ENCODE assay signal across 9 cellular contexts in genomic region chr12:57175428-57176138, GRCh38. TPM values are rescaled to one million over a fixed set of nuclear protein-coding genes. Genes with fewer than 3 reads are reported as not detected.
DNase-seq lines count a peak whose midpoint lies in the region; ATAC-seq and TF ChIP-seq lines count a peak whose summit lies in the region.
"Had no signal": no experiment of that assay in that cellular context is flagged by ENCODE, and none has a peak within 500 bp of the region (broad histone marks: within the 10 kb centered on the region; RNA-seq: fewer than 3 reads in every experiment).

No MANE protein-coding gene starts in this region.

- no peaks in the 10 kb centered on the region for H3K4me1 ChIP-seq in Caco-2

- H3K27ac Mint-ChIP-seq in Caco-2 (ENCODE audit: unreplicated experiment), result no peak overlapping the region

- intact Hi-C loops in Caco-2 (cut with micrococcal nuclease; ENCODE audit: unreplicated experiment) (loop anchor here (2.0 kb wide), 1 partner anchor 61 kb away; a partner anchor contains a TSS), left ventricle myocardium superior (cut with micrococcal nuclease) (no loop called here)

- no peak overlapping the region for H3K4me3 ChIP-seq in Caco-2 (ENCODE audit: low read depth, low read length)
- H3K4me3 ChIP-seq in LNCaP clone FGC (ENCODE audit: low read depth, low read length), result no peak overlapping the region
- no peak overlapping the region for H3K4me3 ChIP-seq in retinal pigment epithelial cell (ENCODE audit: low read length)

- no TSS peak for BruUV-seq in Caco-2 (replicated peaks; lab: Mats Ljungman, UMichigan)

- DNase-seq in Caco-2 (peak; percentile 55 to 75), LNCaP clone FGC (ENCODE audit: low read depth) (peak; percentile 72), RWPE1 (ENCODE audit: low spot score) (peak; percentile 95), amniotic epithelial cell (ENCODE audit: low read depth) (peak; percentile 63), left ventricle myocardium superior (peak; percentile 91), retinal pigment epithelial cell (ENCODE audit: low read depth) (no peak), epidermal melanocyte (ENCODE audit: insufficient read length, low spot score) (no peak)

- POLR2A ChIA-PET in Caco-2 (lab: Charles Lee) (no interaction called here), RWPE1 (lab: Yijun Ruan, JAX; ENCODE audit: low non-redundant PET) (interaction anchor here (0.6 to 1.9 kb wide), 4 partner anchors 48 to 65 kb away, joined by 3 to 11 read pairs (median 4); partner anchors contain the start of genes LRP1 and STAT6)

- no peaks in the 10 kb centered on the region for H3K9me3 ChIP-seq in Caco-2

- CTCF ChIA-PET in Caco-2 (lab: Charles Lee) (interaction anchor here (0.6 to 2.8 kb wide), 7 partner anchors 16 to 77 kb away, joined by 3 to 20 read pairs (median 6); partner anchors contain the start of genes LRP1 and LRP1-AS), RWPE1 (lab: Yijun Ruan, JAX) (interaction anchor here (0.6 to 3.2 kb wide), 29 partner anchors 9 to 446 kb away, joined by 3 to 37 read pairs (median 4); partner anchors contain the start of genes LRP1, LRP1-AS and STAT6)

- peak; percentile 61 to 63 for TF ChIP-seq CTCF in Caco-2 (IDR thresholded peaks at IDR 0.05; ENCODE audit: insufficient read depth in 1 of 2, low read depth in 1 of 2, low read length in 1 of 2, severe bottlenecking in 1 of 2, unreplicated experiment in 1 of 2)
- peak; percentile 95 for TF ChIP-seq CTCF in LNCaP clone FGC (IDR thresholded peaks at IDR 0.05; ENCODE audit: control insufficient read depth, extremely low read depth, insufficient read depth)
- TF ChIP-seq CTCF in RWPE1 (conservative IDR thresholded peaks at IDR 0.05; ENCODE audit: low read depth), result peak; percentile 94
- peak; percentile 86 for TF ChIP-seq CTCF in retinal pigment epithelial cell (conservative IDR thresholded peaks at IDR 0.05; ENCODE audit: low read depth, low read length)

- H3K27ac ChIP-seq in RWPE1, result peak overlapping the region; percentile 97

- H3K4me1 Mint-ChIP-seq in Caco-2 (ENCODE audit: low read depth, unreplicated experiment), result no peaks in the 10 kb centered on the region

- H3K27me3 Mint-ChIP-seq in Caco-2 (ENCODE audit: insufficient read depth, unreplicated experiment), result no peaks in the 10 kb centered on the region

- peak; percentile 69 for ATAC-seq in left ventricle myocardium superior
- no peak for ATAC-seq in GM18502 (IDR thresholded peaks at IDR 0.05; ENCODE audit: poor library complexity, unreplicated experiment)

- H3K36me3 Mint-ChIP-seq in Caco-2 (ENCODE audit: insufficient read depth, unreplicated experiment), result peaks cover 61% of the 10 kb centered on the region

- no peaks in the 10 kb centered on the region for H3K27me3 ChIP-seq in Caco-2 (replicated peaks; ENCODE audit: control insufficient read depth, insufficient read depth, low read length)

- H3K9me3 Mint-ChIP-seq in Caco-2 (ENCODE audit: unreplicated experiment), result no peaks in the 10 kb centered on the region

- H3K4me3 Mint-ChIP-seq in Caco-2 (ENCODE audit: unreplicated experiment), result no peak overlapping the region

- peaks cover 15% of the 10 kb centered on the region for H3K36me3 ChIP-seq in Caco-2 (ENCODE audit: control insufficient read depth, insufficient read depth, low read length)

RNA-seq across cellular contexts. Expression of gene LRP1-AS, which starts 28.2 kb away (rescaled TPM):
- not detected in 2 replicates for total RNA-seq in Caco-2 (2022)
- not detected for total RNA-seq in left ventricle myocardium superior

RNA-seq across cellular contexts. Expression of gene NXPH4, which starts 41.0 kb away (rescaled TPM):
- total RNA-seq in Caco-2 (2022) (10.0 and 10.6 TPM in 2 replicates), left ventricle myocardium superior (1.8 TPM)
- total RNA-seq: skeletal muscle tissue had no signal

RNA-seq across cellular contexts. Expression of gene LRP1, which starts 47.3 kb away (rescaled TPM):
- total RNA-seq in Caco-2 (2022) (106 and 111 TPM in 2 replicates), left ventricle myocardium superior (108 TPM)

RNA-seq across cellular contexts. Expression of gene SHMT2, which starts 53.9 kb away (rescaled TPM):
- total RNA-seq in Caco-2 (2022) (387 and 466 TPM in 2 replicates), left ventricle myocardium superior (33.4 TPM)

Comparison
In these comparisons a context has a peak if more than half of its experiments do, and no peak if none do; other contexts are left out.
1. DNase-seq: peak in Caco-2 (2 of 2), LNCaP clone FGC (single experiment), RWPE1 (single experiment), amniotic epithelial cell (single experiment) and left ventricle myocardium superior (single experiment); none in retinal pigment epithelial cell (single experiment) and epidermal melanocyte (single experiment).
2. Peak in every context shown above with its lines, with median percentiles within 50 percentile points of each other: CTCF ChIP-seq.